In genomic region chr7:138002096-138002827, GRCh38 we compare ENCODE assay signal across 8 cellular contexts. TPM values are rescaled to one million over a fixed set of nuclear protein-coding genes. Genes with fewer than 3 reads are reported as not detected.
A peak's percentile ranks its signal among the peaks of the same experiment; 100 is the strongest.
DNase-seq lines count a peak whose midpoint lies in the region; ATAC-seq and TF ChIP-seq lines count a peak whose summit lies in the region.

No MANE protein-coding gene starts in this region.

- peaks cover 36% of the 10 kb centered on the region for H3K4me1 Mint-ChIP-seq in CD4-positive, alpha-beta T cell (ENCODE audit: low read depth)
- H3K4me1 Mint-ChIP-seq in activated CD8-positive, alpha-beta T cell treated with anti-CD3 and anti-CD28 coated beads for 36 hours (ENCODE audit: low read depth), result peaks cover 25% of the 10 kb centered on the region

- no peak for TF ChIP-seq POLR2A in lower leg skin (IDR thresholded peaks at IDR 0.05)

- no peaks in the 10 kb centered on the region for H3K9me3 Mint-ChIP-seq in CD4-positive, alpha-beta T cell
- no peaks in the 10 kb centered on the region for H3K9me3 Mint-ChIP-seq in activated CD8-positive, alpha-beta T cell treated with anti-CD3 and anti-CD28 coated beads for 36 hours

- POLR2A ChIA-PET in CD4-positive, alpha-beta T cell (lab: Charles Lee), result interaction anchor here (0.7 to 6.7 kb wide), 8 partner anchors 10 to 750 kb away, joined by 3 to 35 read pairs (median 5); no protein-coding TSS in a partner anchor
- POLR2A ChIA-PET in activated CD8-positive, alpha-beta T cell treated with anti-CD3 and anti-CD28 coated beads for 36 hours (lab: Charles Lee), result interaction anchor here (1.0 kb wide), 2 partner anchors 9 to 101 kb away, joined by 3 to 4 read pairs; no protein-coding TSS in a partner anchor

- H3K27me3 ChIP-seq in CD4-positive, alpha-beta T cell (ENCODE audit: control insufficient read depth, insufficient read depth, low read length), result no peaks in the 10 kb centered on the region
- H3K27me3 ChIP-seq in HL-60 (ENCODE audit: insufficient read depth, poor library complexity, severe bottlenecking), result no peaks in the 10 kb centered on the region

- 3 to 4% methylated on average over 22 to 28 of the region's 28 CpGs for WGBS in lower leg skin, 2 donors

- H3K4me3 ChIP-seq in HL-60 (replicated peaks; ENCODE audit: insufficient read depth, low read length) (peak overlapping the region; percentile 85), lower leg skin (ENCODE audit: low read depth, poor library complexity, severe bottlenecking) (peak overlapping the region; percentile 84)

- ATAC-seq in CD4-positive, alpha-beta T cell (ENCODE audit: poor library complexity), result peak; percentile 87
- ATAC-seq in GM19463 (IDR thresholded peaks at IDR 0.05; ENCODE audit: unreplicated experiment), result peak; percentile 93
- peak; percentile 96 for ATAC-seq in activated CD8-positive, alpha-beta T cell treated with anti-CD3 and anti-CD28 coated beads for 36 hours

- H3K9me3 ChIP-seq in CD4-positive, alpha-beta T cell (ENCODE audit: control insufficient read depth, low read length), result no peaks in the 10 kb centered on the region

- peak; percentile 95 to 97 (median 96) for DNase-seq in CD4-positive, alpha-beta T cell
- DNase-seq in HL-60 (ENCODE audit: low read depth in 1 of 2, low spot score in 1 of 2) (peak; percentile 99), NCI-H82 treated with DMSO at 0.1 percent for 48 hours (lab: John Stamatoyannopoulos, UW; ENCODE audit: unreplicated experiment) (peak; percentile 98), ecto neural progenitor cell (ENCODE audit: low spot score) (peak; percentile 99), lower leg skin (ENCODE audit: low spot score in 2 of 2) (peak; percentile 99 to 100)
- DNase-seq in activated CD8-positive, alpha-beta T cell treated with anti-CD3 and anti-CD28 coated beads for 36 hours, result peak; percentile 98
- peak; percentile 93 to 97 for DNase-seq in stimulated activated CD4-positive, alpha-beta T cell treated with anti-CD3 and anti-CD28 coated beads, Interleukin-4, amount 100 ng/mL, for 4 hours

- intact Hi-C loops in CD4-positive, alpha-beta T cell (cut with DNase I, micrococcal nuclease), result loop anchor here in 1 of 2 experiments (5.0 to 10.0 kb wide), 3 partner anchors 735 to 863 kb away; no protein-coding TSS in a partner anchor
- intact Hi-C loops in activated CD8-positive, alpha-beta T cell treated with anti-CD3 and anti-CD28 coated beads for 36 hours (cut with micrococcal nuclease), result no loop called here
- intact Hi-C loops in lower leg skin (cut with DNase I; ENCODE audit: low total_unique reads), result no loop called here

- H3K4me3 Mint-ChIP-seq in CD4-positive, alpha-beta T cell, result peak overlapping the region; percentile 93
- peak overlapping the region; percentile 94 for H3K4me3 Mint-ChIP-seq in activated CD8-positive, alpha-beta T cell treated with anti-CD3 and anti-CD28 coated beads for 36 hours

- TF ChIP-seq CTCF in CD4-positive, alpha-beta T cell (IDR thresholded peaks at IDR 0.05), result peak; percentile 99
- peak; percentile 77 for TF ChIP-seq CTCF in HL-60 (IDR thresholded peaks at IDR 0.05; ENCODE audit: insufficient read depth, low read length)
- TF ChIP-seq CTCF in activated CD8-positive, alpha-beta T cell treated with anti-CD3 and anti-CD28 coated beads for 36 hours (IDR thresholded peaks at IDR 0.05), result peak; percentile 89
- peak in 1 of 3 donors; percentile 81 for TF ChIP-seq CTCF in lower leg skin (IDR thresholded peaks at IDR 0.05)

- no peaks in the 10 kb centered on the region for H3K27me3 Mint-ChIP-seq in CD4-positive, alpha-beta T cell
- H3K27me3 Mint-ChIP-seq in activated CD8-positive, alpha-beta T cell treated with anti-CD3 and anti-CD28 coated beads for 36 hours, result no peaks in the 10 kb centered on the region

- no peaks in the 10 kb centered on the region for H3K36me3 Mint-ChIP-seq in CD4-positive, alpha-beta T cell (ENCODE audit: low read depth)
- H3K36me3 Mint-ChIP-seq in activated CD8-positive, alpha-beta T cell treated with anti-CD3 and anti-CD28 coated beads for 36 hours (ENCODE audit: low read depth), result peaks cover 2% of the 10 kb centered on the region

- CTCF ChIA-PET in CD4-positive, alpha-beta T cell (lab: Charles Lee), result interaction anchor here (0.6 to 3.5 kb wide), 18 partner anchors 9 to 750 kb away, joined by 3 to 43 read pairs (median 4); no protein-coding TSS in a partner anchor
- CTCF ChIA-PET in activated CD8-positive, alpha-beta T cell treated with anti-CD3 and anti-CD28 coated beads for 36 hours (lab: Charles Lee), result interaction anchor here (0.6 to 16.3 kb wide), 32 partner anchors 8 to 736 kb away, joined by 3 to 334 read pairs (median 5); no protein-coding TSS in a partner anchor

- peak overlapping the region; percentile 75 for H3K27ac ChIP-seq in CD4-positive, alpha-beta T cell (ENCODE audit: low read depth, low read length)
- peak overlapping the region; percentile 76 for H3K27ac ChIP-seq in HL-60 (replicated peaks)

- H3K27ac Mint-ChIP-seq in CD4-positive, alpha-beta T cell, result peak overlapping the region; percentile 75
- peak overlapping the region; percentile 93 for H3K27ac Mint-ChIP-seq in activated CD8-positive, alpha-beta T cell treated with anti-CD3 and anti-CD28 coated beads for 36 hours

RNA-seq across cellular contexts. Expression of gene CREB3L2, which starts 0.4 kb away (rescaled TPM):
- 10 to 100 TPM; 11.7 to 12.9 TPM for total RNA-seq in CD4-positive, alpha-beta T cell
- total RNA-seq in activated CD8-positive, alpha-beta T cell treated with anti-CD3 and anti-CD28 coated beads for 36 hours, result 10 to 100 TPM; 21.0 to 24.4 TPM
- total RNA-seq in lower leg skin, result 10 to 100 TPM in 3 of 4 donors, 1 to 10 TPM in 1; 7.9 to 19.1 (median 11.7) TPM

Comparison
In these comparisons a context has a peak if more than half of its experiments do, and no peak if none do; other contexts are left out.
1. Peak in every context shown above with its lines: DNase-seq, ATAC-seq, H3K4me3 ChIP-seq and H3K27ac ChIP-seq.